In genomic region chr16:17471745-17472075, GRCh38 we compare ENCODE assay signal across 9 cellular contexts. TPM values are rescaled to one million over a fixed set of nuclear protein-coding genes. Genes with fewer than 3 reads are reported as not detected.
DNase-seq lines count a peak whose midpoint lies in the region; ATAC-seq, FAIRE-seq and TF ChIP-seq lines count a peak whose summit lies in the region.
"Had no signal": no experiment of that assay in that cellular context is flagged by ENCODE, and none has a peak within 500 bp of the region (broad histone marks: within the 10 kb centered on the region; RNA-seq: fewer than 3 reads in every experiment).

No MANE protein-coding gene starts in this region.

- H2AK5ac ChIP-seq in IMR-90 (ENCODE audit: low read depth, low read length), result peak overlapping the region; percentile 16
- H2AK5ac ChIP-seq in trophoblast cell (ENCODE audit: low read length), result no peak overlapping the region

- no peak for TF ChIP-seq RAD21 in IMR-90 (IDR thresholded peaks at IDR 0.05; ENCODE audit: low read length)

- peak overlapping the region; percentile 80; the same call in 2 of the 3 replicates for H2BK15ac ChIP-seq in IMR-90 (ENCODE audit: low read depth, low read length)

- H2BK5ac ChIP-seq in IMR-90 (ENCODE audit: low read depth, low read length, poor library complexity, severe bottlenecking), result peak overlapping the region; percentile 29
- no peak overlapping the region for H2BK5ac ChIP-seq in trophoblast cell (ENCODE audit: low read depth, low read length, poor library complexity)

- H3K9me3 ChIP-seq in IMR-90 (ENCODE audit: control insufficient read depth, insufficient read depth, low read length), result no peaks in the 10 kb centered on the region
- no peaks in the 10 kb centered on the region for H3K9me3 ChIP-seq in esophagus (ENCODE audit: control insufficient read depth in 2 of 2, insufficient read depth in 1 of 2, low read depth in 1 of 2, low read length in 1 of 2)
- no peaks in the 10 kb centered on the region for H3K9me3 ChIP-seq in trophoblast cell (ENCODE audit: insufficient read depth, low read depth, low read length)

- CTCF ChIA-PET in IMR-90 (lab: Yijun Ruan, JAX), result interaction anchor here (1.3 kb wide), 1 partner anchor 107 kb away, joined by 3 read pairs; no protein-coding TSS in a partner anchor

- H4K91ac ChIP-seq in IMR-90 (ENCODE audit: insufficient read depth, low read depth, low read length), result 0 out of 2 replicates have a peak overlapping the region, but pooled peaks have one; percentile 33
- no peak overlapping the region for H4K91ac ChIP-seq in trophoblast cell (ENCODE audit: low read depth, low read length)

- 0 out of 2 replicates have a peak overlapping the region, but pooled peaks have one; percentile 60 for H2BK20ac ChIP-seq in IMR-90 (ENCODE audit: low read depth, low read length)

- H4K8ac ChIP-seq in IMR-90 (ENCODE audit: low read depth in 2 of 2, low read length in 2 of 2) (peak overlapping the region in 1 of 2 experiments; percentile 29; a peak in 1 of 4 replicates), trophoblast cell (ENCODE audit: low read depth, low read length) (no peak overlapping the region)

- intact Hi-C loops in CD14-positive monocyte (cut with micrococcal nuclease) (loop anchor here in 1 of 2 donors (5.0 to 10.0 kb wide), 2 partner anchors 54 to 97 kb away; no protein-coding TSS in a partner anchor), IMR-90 (cut with micrococcal nuclease) (no loop called here)

- H3K23ac ChIP-seq in IMR-90 (ENCODE audit: low read depth, low read length) (0 out of 2 replicates have a peak overlapping the region, but pooled peaks have one; percentile 10), trophoblast cell (ENCODE audit: low read length) (no peak overlapping the region)

- no peak for FAIRE-seq in GM19239 (lab: Jason Lieb, UNC)

- H2BK12ac ChIP-seq in trophoblast cell (ENCODE audit: low read length), result no peak overlapping the region

- no peak; the same call in 1 of the 2 replicates for TF ChIP-seq POLR2A in IMR-90 (IDR thresholded peaks at IDR 0.05; ENCODE audit: low read depth, low read length)

- in situ Hi-C loops in IMR-90 (cut with MboI; ENCODE audit: low sequenced_read_pairs), result loop anchor here (25.0 kb wide), 2 partner anchors 259 to 609 kb away; no protein-coding TSS in a partner anchor

- peak overlapping the region in 3 of 7 donors; percentile 19 to 48 (median 42) for H3K27ac Mint-ChIP-seq in CD14-positive monocyte

- H3K14ac ChIP-seq in IMR-90 (replicated peaks; ENCODE audit: low read depth, low read length) (0 out of 2 replicates have a peak overlapping the region, but pooled peaks have one; percentile 25), trophoblast cell (ENCODE audit: low read length) (no peak overlapping the region)

- no TSS peak for BruUV-seq in IMR-90 (replicated peaks; lab: Mats Ljungman, UMichigan)

- H3K9ac ChIP-seq in IMR-90 (ENCODE audit: low read depth, low read length) (no peak overlapping the region), trophoblast cell (ENCODE audit: low read length) (no peak overlapping the region)

- H3K27ac ChIP-seq in IMR-90 (ENCODE audit: insufficient read depth, low read length), result no peak overlapping the region
- H3K27ac ChIP-seq in esophagus (ENCODE audit: low read depth in 2 of 2, low read length in 1 of 2), result peak overlapping the region; percentile 94 to 96
- H3K27ac ChIP-seq in trophoblast cell (ENCODE audit: low read depth, low read length), result no peak overlapping the region

- H3K4me3 ChIP-seq in IMR-90 (ENCODE audit: insufficient read depth, low read depth, low read length) (no peak overlapping the region), esophagus (ENCODE audit: low read depth in 1 of 2, low read length in 2 of 2) (no peak overlapping the region), trophoblast cell (ENCODE audit: low read depth, low read length) (no peak overlapping the region)

- H3K27me3 ChIP-seq in IMR-90 (ENCODE audit: control insufficient read depth, insufficient read depth, low read length), result no peaks in the 10 kb centered on the region
- no peaks in the 10 kb centered on the region for H3K27me3 ChIP-seq in esophagus (ENCODE audit: control insufficient read depth in 1 of 2, insufficient read depth in 2 of 2, low read length in 2 of 2)
- peaks cover 3% of the 10 kb centered on the region for H3K27me3 ChIP-seq in trophoblast cell (ENCODE audit: insufficient read depth, low read length)

- H3K4me1 ChIP-seq in IMR-90 (ENCODE audit: control insufficient read depth, insufficient read depth, low read length) (peaks cover 13% of the 10 kb centered on the region), esophagus (ENCODE audit: control insufficient read depth in 2 of 2, insufficient read depth in 2 of 2, low read length in 1 of 2) (peaks cover 3 to 7% of the 10 kb centered on the region in 2 donors), trophoblast cell (ENCODE audit: control insufficient read depth in 1 of 2, insufficient read depth in 2 of 2, low read length in 2 of 2) (peaks cover 21 to 27% of the 10 kb centered on the region in 2 experiments)

- peaks cover 5% of the 10 kb centered on the region for H3K9me1 ChIP-seq in IMR-90 (ENCODE audit: insufficient read depth, low read length)

- H3K79me2 ChIP-seq in trophoblast cell (ENCODE audit: control insufficient read depth, insufficient read depth, low read length, poor library complexity), result peaks cover 6% of the 10 kb centered on the region

- dilution Hi-C loops in IMR-90 (cut with HindIII; ENCODE audit: low sequenced_read_pairs, unreplicated experiment), result no loop called here

- ATAC-seq in IMR-90 (ENCODE audit: low read depth) (peak; percentile 8), HG02571 (IDR thresholded peaks at IDR 0.05; ENCODE audit: unreplicated experiment) (no peak)

- H3K4ac ChIP-seq in IMR-90 (ENCODE audit: low read depth, low read length) (peak overlapping the region; percentile 44; the same call in 1 of the 2 replicates), trophoblast cell (ENCODE audit: low read depth, low read length) (no peak overlapping the region)

- H3K36me3 ChIP-seq in IMR-90 (ENCODE audit: control insufficient read depth, insufficient read depth, low read length) (no peaks in the 10 kb centered on the region), esophagus (ENCODE audit: control insufficient read depth in 2 of 2, insufficient read depth in 2 of 2, low read length in 1 of 2) (no peaks in the 10 kb centered on the region), trophoblast cell (ENCODE audit: control insufficient read depth in 1 of 2, insufficient read depth in 2 of 2, low read length in 2 of 2) (no peaks in the 10 kb centered on the region)

- H4K5ac ChIP-seq in IMR-90 (ENCODE audit: low read depth, low read length), result no peak overlapping the region

- H4K20me1 ChIP-seq in IMR-90 (ENCODE audit: insufficient read depth, low read length), result peaks cover 19% of the 10 kb centered on the region

- H3K56ac ChIP-seq in IMR-90 (ENCODE audit: extremely low read depth, insufficient read depth, low read length), result no peak overlapping the region

- no peak overlapping the region for H4K12ac ChIP-seq in trophoblast cell (ENCODE audit: low read depth, low read length)

- H2BK120ac ChIP-seq in IMR-90 (ENCODE audit: low read depth, low read length) (peak overlapping the region; percentile 35; the same call in 1 of the 2 replicates), trophoblast cell (ENCODE audit: insufficient read depth, low read length, poor library complexity) (no peak overlapping the region)

- no peak for DNase-seq in CD14-positive monocyte (ENCODE audit: low spot score)
- peak; percentile 67 for DNase-seq in IMR-90
- peak in 1 of 2 donors; percentile 15 for DNase-seq in trophoblast cell
- no peak for DNase-seq in nucleus accumbens (lab: John Stamatoyannopoulos, UW)
- DNase-seq in GM19239 (ENCODE audit: insufficient read length, low spot score), result no peak
- DNase-seq in kidney glomerular epithelial cell (lab: John Stamatoyannopoulos, UW), result no peak
- DNase-seq: NCI-H1694 treated with DMSO at 0.1 percent for 48 hours had no signal

- peak overlapping the region; percentile 53 for H2AK9ac ChIP-seq in IMR-90 (replicated peaks; ENCODE audit: low read depth, low read length, poor library complexity)

- H2AFZ ChIP-seq in IMR-90 (replicated peaks; ENCODE audit: low read length, poor library complexity) (peak overlapping the region; percentile 91), trophoblast cell (ENCODE audit: insufficient read depth, low read length, poor library complexity) (no peak overlapping the region)

- H3K18ac ChIP-seq in IMR-90 (ENCODE audit: low read depth, low read length), result no peak overlapping the region
- H3K18ac ChIP-seq in trophoblast cell (ENCODE audit: low read length), result no peak overlapping the region

- H3K4me1 Mint-ChIP-seq in CD14-positive monocyte, result peaks cover 52% of the 10 kb centered on the region

- H3K79me1 ChIP-seq in IMR-90 (ENCODE audit: low read depth in 1 of 2, low read length in 2 of 2) (peaks cover 0 to 32% of the 10 kb centered on the region in 2 experiments; a peak in 2 of 4 replicates), trophoblast cell (ENCODE audit: low read length) (peaks cover 3% of the 10 kb centered on the region)

- no CpG with 5 or more reads among the region's 8 CpGs for WGBS in IMR-90 (ENCODE audit: extremely low coverage in 2 of 2, insufficient read length in 1 of 2), 2 experiments
- WGBS in esophagus, 2 donors, result 63 to 65% methylated on average over 8 of the region's 8 CpGs
- no CpG with 5 or more reads among the region's 8 CpGs for WGBS in trophoblast cell (ENCODE audit: extremely low coverage, insufficient coverage, insufficient read length)

- TF ChIP-seq CTCF in CD14-positive monocyte (IDR thresholded peaks at IDR 0.05), result no peak
- TF ChIP-seq CTCF in IMR-90 (conservative IDR thresholded peaks at IDR 0.05; ENCODE audit: low read depth, low read length), result no peak

- POLR2A ChIA-PET in IMR-90 (lab: Charles Lee; ENCODE audit: unreplicated experiment), result interaction anchor here (0.5 kb wide), 1 partner anchor 609 kb away, joined by 14 read pairs; no protein-coding TSS in a partner anchor

- H3K4me3 Mint-ChIP-seq in CD14-positive monocyte, result peak overlapping the region; percentile 46 to 85

- H3K9me3 Mint-ChIP-seq in CD14-positive monocyte, result peaks cover 0 to 3% (median 0%) of the 10 kb centered on the region in 7 donors

- peaks cover 35 to 41% (median 35%) of the 10 kb centered on the region in 3 donors for H3K27me3 Mint-ChIP-seq in CD14-positive monocyte (ENCODE audit: low read depth in 3 of 3)

- H3K4me2 ChIP-seq in IMR-90 (ENCODE audit: low read depth, low read length) (peak overlapping the region; percentile 58), trophoblast cell (ENCODE audit: low read length) (peak overlapping the region; percentile 67)

- peaks cover 17 to 35% of the 10 kb centered on the region in 2 donors for H3K36me3 Mint-ChIP-seq in CD14-positive monocyte

RNA-seq across cellular contexts. Expression of gene XYLT1, which starts 0.9 kb away (rescaled TPM):
- 1 to 10 TPM in 1 of 2 donors, under 1 TPM in 1; 0.51 to 1.6 TPM for polyA plus RNA-seq in CD14-positive monocyte
- total RNA-seq in IMR-90 (2012; rRNA removed), result 11.1 and 12.7 TPM in 2 replicates
- polyA plus RNA-seq in IMR-90 (2012; rRNA removed), result 9.0 and 9.7 TPM in 2 replicates
- polyA plus RNA-seq in IMR-90 (2012; cell fraction: cytosol; rRNA removed), result 4.3 and 4.9 TPM in 2 replicates
- 4.8 and 5.9 TPM in 2 replicates for polyA plus RNA-seq in IMR-90 (2012; cell fraction: nucleus; rRNA removed; ENCODE audit: low replicate concordance)
- polyA plus RNA-seq in esophagus, result 1 to 10 TPM; 3.0 TPM
- 5.9 and 6.8 TPM in 2 replicates for polyA plus RNA-seq in trophoblast cell (2013)

Comparison
In these comparisons a context has a peak if more than half of its experiments do, and no peak if none do; other contexts are left out.
1. H3K27ac ChIP-seq: peak in esophagus (2 of 2); none in IMR-90 (single experiment) and trophoblast cell (single experiment).